Comparison of ENCODE assay signal across 8 cellular contexts in genomic region chr5:180313677-180314076, GRCh38. TPM values are rescaled to one million over a fixed set of nuclear protein-coding genes. Genes with fewer than 3 reads are reported as not detected.
A peak's percentile ranks its signal among the peaks of the same experiment; 100 is the strongest.
DNase-seq lines count a peak whose midpoint lies in the region; ATAC-seq lines count a peak whose summit lies in the region.

No MANE protein-coding gene starts in this region.

- POLR2A ChIA-PET in activated CD4-positive, alpha-beta T cell treated with anti-CD3 and anti-CD28 coated beads for 36 hours (lab: Charles Lee), result interaction anchor here (0.6 kb wide), 1 partner anchor 10 kb away, joined by 7 read pairs; no protein-coding TSS in a partner anchor

- DNase-seq in DMS53 treated with DMSO at 0.1 percent for 48 hours (lab: John Stamatoyannopoulos, UW; ENCODE audit: unreplicated experiment) (peak; percentile 87), HuH-7.5 (ENCODE audit: low spot score) (peak; percentile 87), head of caudate nucleus (peak in 27 of 42 donors; percentile 44 to 92 (median 73)), occipital lobe (lab: John Stamatoyannopoulos, UW) (no peak), NCI-H345 treated with DMSO at 0.1 percent for 48 hours (lab: John Stamatoyannopoulos, UW; ENCODE audit: unreplicated experiment) (no peak)
- DNase-seq in activated CD4-positive, alpha-beta T cell treated with anti-CD3 and anti-CD28 coated beads for 36 hours, result peak; percentile 86
- DNase-seq in stimulated activated CD4-positive, alpha-beta T cell treated with anti-CD3 and anti-CD28 coated beads, Interleukin-12 subunit alpha, Interleukin-12 subunit beta, amount 100 ng/mL, for 48 hours (ENCODE audit: low read depth in 2 of 3, low spot score in 1 of 3), result peak in 2 of 3 donors; percentile 50 to 73

- H3K9me3 Mint-ChIP-seq in activated CD4-positive, alpha-beta T cell treated with anti-CD3 and anti-CD28 coated beads for 36 hours (ENCODE audit: low read depth), result no peaks in the 10 kb centered on the region

- peaks cover 4% of the 10 kb centered on the region for H3K27me3 Mint-ChIP-seq in activated CD4-positive, alpha-beta T cell treated with anti-CD3 and anti-CD28 coated beads for 36 hours

- no peaks in the 10 kb centered on the region for H3K36me3 Mint-ChIP-seq in activated CD4-positive, alpha-beta T cell treated with anti-CD3 and anti-CD28 coated beads for 36 hours (ENCODE audit: low read depth)

- CTCF ChIA-PET in activated CD4-positive, alpha-beta T cell treated with anti-CD3 and anti-CD28 coated beads for 36 hours (lab: Charles Lee), result interaction anchor here (0.6 to 4.1 kb wide), 5 partner anchors 15 to 1408 kb away, joined by 3 to 59 read pairs (median 7); partner anchors contain the start of gene RASGEF1C

- no peaks in the 10 kb centered on the region for H3K4me1 Mint-ChIP-seq in activated CD4-positive, alpha-beta T cell treated with anti-CD3 and anti-CD28 coated beads for 36 hours

- ATAC-seq in activated CD4-positive, alpha-beta T cell treated with anti-CD3 and anti-CD28 coated beads for 36 hours, result peak; percentile 95
- ATAC-seq in GM19397 (IDR thresholded peaks at IDR 0.05; ENCODE audit: unreplicated experiment), result no peak

- peak overlapping the region; percentile 61 for H3K4me3 Mint-ChIP-seq in activated CD4-positive, alpha-beta T cell treated with anti-CD3 and anti-CD28 coated beads for 36 hours

- intact Hi-C loops in activated CD4-positive, alpha-beta T cell treated with anti-CD3 and anti-CD28 coated beads for 36 hours (cut with DNase I, micrococcal nuclease), result loop anchor here in 1 of 2 experiments (1.0 kb wide), 1 partner anchor 40 kb away; the partner anchor contains the start of gene GFPT2
- intact Hi-C loops in head of caudate nucleus (cut with DNase I), result no loop called here

- no peak overlapping the region for H3K27ac Mint-ChIP-seq in activated CD4-positive, alpha-beta T cell treated with anti-CD3 and anti-CD28 coated beads for 36 hours

RNA-seq across cellular contexts. Expression of gene MAPK9, which starts 21.8 kb away (rescaled TPM):
- total RNA-seq in activated CD4-positive, alpha-beta T cell treated with anti-CD3 and anti-CD28 coated beads for 36 hours, result 10 to 100 TPM; 37.0 to 38.1 TPM
- 90.8 TPM for total RNA-seq in occipital lobe

RNA-seq across cellular contexts. Expression of gene GFPT2, which starts 39.5 kb away (rescaled TPM):
- under 1 TPM; 0.16 TPM for total RNA-seq in activated CD4-positive, alpha-beta T cell treated with anti-CD3 and anti-CD28 coated beads for 36 hours
- total RNA-seq in occipital lobe, result 11.4 TPM

Comparison
In these comparisons a context has a peak if more than half of its experiments do, and no peak if none do; other contexts are left out.
1. DNase-seq: peak in DMS53 treated with DMSO at 0.1 percent for 48 hours (single experiment), HuH-7.5 (single experiment), activated CD4-positive, alpha-beta T cell treated with anti-CD3 and anti-CD28 coated beads for 36 hours (single experiment), head of caudate nucleus (27 of 42) and stimulated activated CD4-positive, alpha-beta T cell treated with anti-CD3 and anti-CD28 coated beads, Interleukin-12 subunit alpha, Interleukin-12 subunit beta, amount 100 ng/mL, for 48 hours (2 of 3); none in occipital lobe (single experiment) and NCI-H345 treated with DMSO at 0.1 percent for 48 hours (single experiment).
2. RNA of gene GFPT2, which starts 39.5 kb away (total RNA-seq): 11.4 TPM in occipital lobe (single experiment); 0.16 TPM in activated CD4-positive, alpha-beta T cell treated with anti-CD3 and anti-CD28 coated beads for 36 hours; every median in the first group is over 10 times any median in the second.